ENCODE assay signal across 2 cellular contexts in genomic region chr10:7988985-7989384, GRCh38.
TF ChIP-seq lines count a peak whose summit lies in the region.

No MANE protein-coding gene starts in this region.

TF ChIP-seq in A549, 52 proteins besides CTCF, POLR2A, EP300 and RAD21:
- TF ChIP-seq RARB (CRISPR knock-in tag; IDR thresholded peaks at IDR 0.05) (no peak), USF2 (IDR thresholded peaks at IDR 0.05) (0 out of 2 replicates have a peak, but pooled peaks have one; percentile 15)

TF ChIP-seq in K562, 482 proteins besides CTCF, POLR2A, EP300 and RAD21:
- TF ChIP-seq RAD51 (IDR thresholded peaks at IDR 0.05; ENCODE audit: borderline replicate concordance, low read depth) (peak; percentile 74; the same call in 1 of the 2 replicates), MCM5 (IDR thresholded peaks at IDR 0.05; ENCODE audit: low read depth) (no peak), NR1H2 (CRISPR knock-in tag; IDR thresholded peaks at IDR 0.05) (no peak), ZBTB33 (CRISPR knock-in tag; IDR thresholded peaks at IDR 0.05) (no peak), JUN (IDR thresholded peaks at IDR 0.05; ENCODE audit: borderline replicate concordance, low read depth, low read length) (no peak), JUN (CRISPR knock-in tag; IDR thresholded peaks at IDR 0.05; ENCODE audit: borderline replicate concordance) (no peak), TFE3 (CRISPR knock-in tag; IDR thresholded peaks at IDR 0.05) (peak; percentile 28; the same call in 1 of the 2 replicates), USF1 (CRISPR knock-in tag; IDR thresholded peaks at IDR 0.05) (peak; percentile 76), NFYB (IDR thresholded peaks at IDR 0.05; ENCODE audit: extremely low read depth, insufficient read length) (peak; percentile 81), FOS (IDR thresholded peaks at IDR 0.05; ENCODE audit: extremely low read depth, insufficient read length) (peak; percentile 14), ZNF165 (CRISPR knock-in tag; IDR thresholded peaks at IDR 0.05; ENCODE audit: borderline replicate concordance) (no peak), CBFA2T2 (conservative IDR thresholded peaks at IDR 0.05) (0 out of 2 replicates have a peak, but pooled peaks have one; percentile 9), AFF1 (IDR thresholded peaks at IDR 0.05; ENCODE audit: low read depth in 1 of 2, partially characterized antibody in 2 of 2) (no peak), TEAD2 (tag; IDR thresholded peaks at IDR 0.05) (no peak), TOE1 (IDR thresholded peaks at IDR 0.05; ENCODE audit: borderline replicate concordance) (0 out of 2 replicates have a peak, but pooled peaks have one; percentile 33), TOE1 (CRISPR knock-in tag; IDR thresholded peaks at IDR 0.05; ENCODE audit: borderline replicate concordance, low read depth) (no peak), POLR2AphosphoS5 (IDR thresholded peaks at IDR 0.05; ENCODE audit: control insufficient read depth, insufficient read depth, low read depth, low read length) (no peak), KAT7 (CRISPR knock-in tag; IDR thresholded peaks at IDR 0.05; ENCODE audit: borderline replicate concordance) (no peak), CREBBP (IDR thresholded peaks at IDR 0.05; ENCODE audit: low read depth, low read length) (no peak), ZNF23 (CRISPR knock-in tag; IDR thresholded peaks at IDR 0.05) (no peak), PATZ1 (CRISPR knock-in tag; IDR thresholded peaks at IDR 0.05; ENCODE audit: borderline replicate concordance) (no peak), RFX7 (CRISPR knock-in tag; IDR thresholded peaks at IDR 0.05) (no peak), ZBTB7A (IDR thresholded peaks at IDR 0.05; ENCODE audit: borderline replicate concordance, control insufficient read depth, low read depth, low read length) (no peak), SMAD1 (IDR thresholded peaks at IDR 0.05; ENCODE audit: low read depth, low read length, partially characterized antibody) (no peak), DMBX1 (CRISPR knock-in tag; IDR thresholded peaks at IDR 0.05; ENCODE audit: borderline replicate concordance) (no peak), RCOR1 (IDR thresholded peaks at IDR 0.05; ENCODE audit: borderline replicate concordance in 1 of 2, low read depth in 2 of 2, low read length in 2 of 2) (no peak), USF2 (CRISPR knock-in tag; IDR thresholded peaks at IDR 0.05) (peak; percentile 62; the same call in 1 of the 2 replicates), ZEB2 (IDR thresholded peaks at IDR 0.05) (no peak), KLF10 (CRISPR knock-in tag; IDR thresholded peaks at IDR 0.05) (no peak), HDAC1 (IDR thresholded peaks at IDR 0.05) (no peak), YBX1 (IDR thresholded peaks at IDR 0.05) (no peak)
- TF ChIP-seq, protein P1, sequence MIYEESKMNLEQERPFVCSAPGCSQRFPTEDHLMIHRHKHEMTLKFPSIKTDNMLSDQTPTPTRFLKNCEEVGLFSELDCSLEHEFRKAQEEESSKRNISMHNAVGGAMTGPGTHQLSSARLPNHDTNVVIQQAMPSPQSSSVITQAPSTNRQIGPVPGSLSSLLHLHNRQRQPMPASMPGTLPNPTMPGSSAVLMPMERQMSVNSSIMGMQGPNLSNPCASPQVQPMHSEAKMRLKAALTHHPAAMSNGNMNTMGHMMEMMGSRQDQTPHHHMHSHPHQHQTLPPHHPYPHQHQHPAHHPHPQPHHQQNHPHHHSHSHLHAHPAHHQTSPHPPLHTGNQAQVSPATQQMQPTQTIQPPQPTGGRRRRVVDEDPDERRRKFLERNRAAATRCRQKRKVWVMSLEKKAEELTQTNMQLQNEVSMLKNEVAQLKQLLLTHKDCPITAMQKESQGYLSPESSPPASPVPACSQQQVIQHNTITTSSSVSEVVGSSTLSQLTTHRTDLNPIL (CRISPR knock-in tag; IDR thresholded peaks at IDR 0.05): no peak
- TF ChIP-seq, protein P2, sequence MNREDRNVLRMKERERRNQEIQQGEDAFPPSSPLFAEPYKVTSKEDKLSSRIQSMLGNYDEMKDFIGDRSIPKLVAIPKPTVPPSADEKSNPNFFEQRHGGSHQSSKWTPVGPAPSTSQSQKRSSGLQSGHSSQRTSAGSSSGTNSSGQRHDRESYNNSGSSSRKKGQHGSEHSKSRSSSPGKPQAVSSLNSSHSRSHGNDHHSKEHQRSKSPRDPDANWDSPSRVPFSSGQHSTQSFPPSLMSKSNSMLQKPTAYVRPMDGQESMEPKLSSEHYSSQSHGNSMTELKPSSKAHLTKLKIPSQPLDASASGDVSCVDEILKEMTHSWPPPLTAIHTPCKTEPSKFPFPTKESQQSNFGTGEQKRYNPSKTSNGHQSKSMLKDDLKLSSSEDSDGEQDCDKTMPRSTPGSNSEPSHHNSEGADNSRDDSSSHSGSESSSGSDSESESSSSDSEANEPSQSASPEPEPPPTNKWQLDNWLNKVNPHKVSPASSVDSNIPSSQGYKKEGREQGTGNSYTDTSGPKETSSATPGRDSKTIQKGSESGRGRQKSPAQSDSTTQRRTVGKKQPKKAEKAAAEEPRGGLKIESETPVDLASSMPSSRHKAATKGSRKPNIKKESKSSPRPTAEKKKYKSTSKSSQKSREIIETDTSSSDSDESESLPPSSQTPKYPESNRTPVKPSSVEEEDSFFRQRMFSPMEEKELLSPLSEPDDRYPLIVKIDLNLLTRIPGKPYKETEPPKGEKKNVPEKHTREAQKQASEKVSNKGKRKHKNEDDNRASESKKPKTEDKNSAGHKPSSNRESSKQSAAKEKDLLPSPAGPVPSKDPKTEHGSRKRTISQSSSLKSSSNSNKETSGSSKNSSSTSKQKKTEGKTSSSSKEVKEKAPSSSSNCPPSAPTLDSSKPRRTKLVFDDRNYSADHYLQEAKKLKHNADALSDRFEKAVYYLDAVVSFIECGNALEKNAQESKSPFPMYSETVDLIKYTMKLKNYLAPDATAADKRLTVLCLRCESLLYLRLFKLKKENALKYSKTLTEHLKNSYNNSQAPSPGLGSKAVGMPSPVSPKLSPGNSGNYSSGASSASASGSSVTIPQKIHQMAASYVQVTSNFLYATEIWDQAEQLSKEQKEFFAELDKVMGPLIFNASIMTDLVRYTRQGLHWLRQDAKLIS (CRISPR knock-in tag; IDR thresholded peaks at IDR 0.05): no peak
- TF ChIP-seq, protein P3, sequence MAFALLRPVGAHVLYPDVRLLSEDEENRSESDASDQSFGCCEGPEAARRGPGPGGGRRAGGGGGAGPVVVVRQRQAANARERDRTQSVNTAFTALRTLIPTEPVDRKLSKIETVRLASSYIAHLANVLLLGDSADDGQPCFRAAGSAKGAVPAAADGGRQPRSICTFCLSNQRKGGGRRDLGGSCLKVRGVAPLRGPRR (CRISPR knock-in tag; IDR thresholded peaks at IDR 0.05): no peak
